ENCODE assay signal across 17 cellular contexts in the genomic region with DNA sequence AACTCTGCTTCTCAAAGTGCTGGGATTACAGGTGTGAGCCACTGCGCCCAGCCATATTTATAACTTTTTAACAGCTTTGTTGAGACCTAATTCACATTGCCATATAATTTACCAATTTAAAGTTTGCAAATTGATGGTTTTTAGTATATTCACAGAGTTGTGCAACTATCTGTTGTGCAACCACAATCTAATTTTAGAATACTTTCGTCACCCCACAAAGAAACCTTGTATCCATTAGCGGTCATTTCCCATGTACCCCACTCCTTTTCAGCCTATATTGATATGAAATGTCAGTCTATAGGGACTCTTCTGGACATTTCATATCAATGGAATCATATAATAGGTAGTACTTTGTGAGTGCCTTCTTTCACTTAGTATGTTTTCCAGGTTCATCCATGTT. TPM values are rescaled to one million over a fixed set of nuclear protein-coding genes. Genes with fewer than 3 reads are reported as not detected.
A peak's percentile ranks its signal among the peaks of the same experiment; 100 is the strongest.
DNase-seq lines count a peak whose midpoint lies in the region; ATAC-seq, FAIRE-seq and TF ChIP-seq lines count a peak whose summit lies in the region.
"Had no signal": no experiment of that assay in that cellular context is flagged by ENCODE, and none has a peak within 500 bp of the region (broad histone marks: within the 10 kb centered on the region; RNA-seq: fewer than 3 reads in every experiment).

No MANE protein-coding gene starts in this region.

- TF ChIP-seq CTCF in A549 (IDR thresholded peaks at IDR 0.05) = no peak
- no peak for TF ChIP-seq CTCF in KMS-11 (conservative IDR thresholded peaks at IDR 0.05; ENCODE audit: low read depth, low read length)
- no peak for TF ChIP-seq CTCF in left lung (IDR thresholded peaks at IDR 0.05)

- TF ChIP-seq EP300 in A549 (IDR thresholded peaks at IDR 0.05) = no peak

- H3K27me3 ChIP-seq in KMS-11 (ENCODE audit: insufficient read depth, low read depth) (no peaks in the 10 kb centered on the region), left lung (no peaks in the 10 kb centered on the region)
- H3K27me3 ChIP-seq: adrenal gland, cardiac muscle cell, heart left ventricle had no signal

- intact Hi-C loops in left lung (cut with DNase I) = no loop called here
- intact Hi-C loops in activated CD4-positive, alpha-beta T cell treated with anti-CD3 and anti-CD28 coated beads, Interleukin-2, amount 10 ng/mL, durations not matched to agents 24 days and 14 days (cut with micrococcal nuclease) = no loop called here

- no peak overlapping the region for H3K4me3 Mint-ChIP-seq in activated CD4-positive, alpha-beta T cell treated with anti-CD3 and anti-CD28 coated beads, Interleukin-2, amount 10 ng/mL, durations not matched to agents 24 days and 14 days
- H3K4me3 Mint-ChIP-seq: CD8-positive, alpha-beta memory T cell had no signal

- H3K4me1 ChIP-seq in A549 (peaks cover 4% of the 10 kb centered on the region; the same call in 2 of the 3 replicates), KMS-11 (ENCODE audit: low read depth, poor library complexity, severe bottlenecking) (peaks cover 99% of the 10 kb centered on the region), left lung (peaks cover 35 to 63% of the 10 kb centered on the region in 2 donors)

- H3K4me2 ChIP-seq in A549 = no peak overlapping the region
- H3K4me2 ChIP-seq in KMS-11 = peak overlapping the region; percentile 59; the same call in 1 of the 2 replicates

- peaks cover 21% of the 10 kb centered on the region for H3K27me3 Mint-ChIP-seq in activated CD4-positive, alpha-beta T cell treated with anti-CD3 and anti-CD28 coated beads, Interleukin-2, amount 10 ng/mL, durations not matched to agents 24 days and 14 days

- no peak overlapping the region for H3K27ac ChIP-seq in A549
- H3K27ac ChIP-seq in KMS-11 = no peak overlapping the region
- peak overlapping the region in 1 of 2 donors; percentile 1 for H3K27ac ChIP-seq in left lung
- H3K27ac ChIP-seq: adrenal gland, cardiac muscle cell, lower lobe of right lung had no signal

- no peak for TF ChIP-seq RAD21 in A549 (conservative IDR thresholded peaks at IDR 0.05 in 1 of 2, IDR thresholded peaks at IDR 0.05 in 1 of 2)

- H3K79me2 ChIP-seq in KMS-11 (ENCODE audit: insufficient read depth, low read depth) = peaks cover 100% of the 10 kb centered on the region

- H2AFZ ChIP-seq in KMS-11 (ENCODE audit: low read depth) = no peak overlapping the region

- TF ChIP-seq POLR2A in A549 (IDR thresholded peaks at IDR 0.05; ENCODE audit: low read length) = no peak

- DNase-seq in A549 (ENCODE audit: low read depth in 1 of 2, low spot score in 1 of 2) (no peak), amniotic epithelial cell (ENCODE audit: low read depth) (peak; percentile 58), left lung (no peak), cerebellum (ENCODE audit: low spot score) (no peak), NCI-H345 treated with DMSO at 0.1 percent for 48 hours (lab: John Stamatoyannopoulos, UW; ENCODE audit: unreplicated experiment) (no peak)
- no peak for DNase-seq in activated CD4-positive, alpha-beta T cell treated with anti-CD3 and anti-CD28 coated beads, Interleukin-2, amount 10 ng/mL, durations not matched to agents 24 days and 14 days
- no peak for DNase-seq in activated naive CD4-positive, alpha-beta T cell (lab: John Stamatoyannopoulos, UW)
- DNase-seq: activated CD4-positive, alpha-beta T cell treated with anti-CD3 and anti-CD28 coated beads for 48 hours; activated effector memory CD4-positive, alpha-beta T cell treated with Interleukin-2 at 50 U/mL for 16 hours; adrenal gland; CD8-positive, alpha-beta memory T cell; heart left ventricle; lower lobe of right lung; NCI-H1436 treated with DMSO at 0.1 percent for 48 hours; RPMI8226 had no signal

- no peak for FAIRE-seq in A549 (lab: Jason Lieb, UNC)

- no peak overlapping the region for H3K27ac Mint-ChIP-seq in activated CD4-positive, alpha-beta T cell treated with anti-CD3 and anti-CD28 coated beads, Interleukin-2, amount 10 ng/mL, durations not matched to agents 24 days and 14 days
- H3K27ac Mint-ChIP-seq: CD8-positive, alpha-beta memory T cell had no signal

- peaks cover 5% of the 10 kb centered on the region for H3K9me3 Mint-ChIP-seq in activated CD4-positive, alpha-beta T cell treated with anti-CD3 and anti-CD28 coated beads, Interleukin-2, amount 10 ng/mL, durations not matched to agents 24 days and 14 days

- no peak overlapping the region for H3K4me3 ChIP-seq in A549
- H3K4me3 ChIP-seq in KMS-11 (IDR thresholded peaks at IDR 0.05; ENCODE audit: insufficient read depth, low read depth, low read length) = no peak overlapping the region
- H3K4me3 ChIP-seq in left lung = no peak overlapping the region
- H3K4me3 ChIP-seq: adrenal gland, cardiac muscle cell, heart left ventricle, lower lobe of right lung had no signal

- peaks cover 4% of the 10 kb centered on the region for H3K4me1 Mint-ChIP-seq in activated CD4-positive, alpha-beta T cell treated with anti-CD3 and anti-CD28 coated beads, Interleukin-2, amount 10 ng/mL, durations not matched to agents 24 days and 14 days

- H3K9ac ChIP-seq in KMS-11 = no peak overlapping the region

- 90% methylated on average over 3 of the region's 3 CpGs for WGBS in A549 (ENCODE audit: missing lambda C conversion rate)

- H3K36me3 Mint-ChIP-seq in activated CD4-positive, alpha-beta T cell treated with anti-CD3 and anti-CD28 coated beads, Interleukin-2, amount 10 ng/mL, durations not matched to agents 24 days and 14 days (ENCODE audit: low read depth) = peaks cover 3% of the 10 kb centered on the region

- H4K20me1 ChIP-seq in KMS-11 (ENCODE audit: insufficient read depth) = peaks cover 29% of the 10 kb centered on the region

- POLR2A ChIA-PET in A549 (lab: Yijun Ruan, JAX) = no interaction called here

- CTCF ChIA-PET in A549 (lab: Yijun Ruan, JAX) = no interaction called here

- ATAC-seq in A549 (no peak), left lung (peak; percentile 18)
- ATAC-seq: heart left ventricle had no signal

- H3K36me3 ChIP-seq in KMS-11 (ENCODE audit: insufficient read depth) = no peaks in the 10 kb centered on the region
- H3K36me3 ChIP-seq in left lung = no peaks in the 10 kb centered on the region
- H3K36me3 ChIP-seq: adrenal gland, cardiac muscle cell, heart left ventricle, lower lobe of right lung had no signal

- H3K9me3 ChIP-seq in A549 (peaks cover 7% of the 10 kb centered on the region; the same call in 1 of the 3 replicates), left lung (peaks cover 0 to 6% of the 10 kb centered on the region in 2 donors)

TF ChIP-seq in A549, 52 proteins besides CTCF, POLR2A, EP300 and RAD21:
- TF ChIP-seq ZC3H11A (IDR thresholded peaks at IDR 0.05) = no peak
- TF ChIP-seq CEBPB (IDR thresholded peaks at IDR 0.05) = peak; percentile 10 to 36; a peak in 2 of 4 replicates
TF ChIP-seq in A549: peak in this region for 1.

RNA-seq across cellular contexts. Expression of a gene that starts 55.8 kb away (rescaled TPM):
- 7.5 and 10.0 TPM in 2 replicates for polyA plus RNA-seq in A549 (2011; rRNA removed)
- 3.5 and 5.0 TPM in 2 replicates for polyA plus RNA-seq in A549 (2012; cell fraction: cytosol; rRNA removed)
- polyA plus RNA-seq in A549 (2012; cell fraction: nucleus; rRNA removed) = 3.4 and 3.7 TPM in 2 replicates
- 4.2 to 4.8 TPM (median 4.6 TPM) in 3 replicates for polyA plus RNA-seq in A549 (2017; fragmentation: RNase III; extraction: RNeasy Plus Mini Kit Qiagen cat#74134 plus additional on column Dnase treatment)
- 37.0 and 42.7 TPM in 2 replicates for polyA minus RNA-seq in A549 (2011; rRNA and poly(A)+ RNA removed)
- 10 to 100 TPM; 50.0 to 53.9 TPM for total RNA-seq in left lung
- 5.9 TPM in 2 replicates for total RNA-seq in activated CD4-positive, alpha-beta T cell treated with anti-CD3 and anti-CD28 coated beads, Interleukin-2, amount 10 ng/mL, durations not matched to agents 24 days and 14 days
- 51.9 TPM for total RNA-seq in cerebellum
